8 cellular contexts compared by ENCODE assay signal in genomic region chr5:115309751-115310370, GRCh38. TPM values are rescaled to one million over a fixed set of nuclear protein-coding genes. Genes with fewer than 3 reads are reported as not detected.
A peak's percentile ranks its signal among the peaks of the same experiment; 100 is the strongest.
DNase-seq lines count a peak whose midpoint lies in the region; ATAC-seq and TF ChIP-seq lines count a peak whose summit lies in the region.

No MANE protein-coding gene starts in this region.

- H3K27ac ChIP-seq in heart left ventricle, result no peak overlapping the region
- H3K27ac ChIP-seq in right cardiac atrium (ENCODE audit: low read length), result no peak overlapping the region
- H3K27ac ChIP-seq in body of pancreas, result no peak overlapping the region

- peak in 2 of 4 donors; percentile 47 to 51 for ATAC-seq in heart left ventricle
- no peak for ATAC-seq in right cardiac atrium
- peak; percentile 62 for ATAC-seq in body of pancreas
- ATAC-seq in HG03196 (IDR thresholded peaks at IDR 0.05; ENCODE audit: unreplicated experiment), result no peak

- WGBS in heart left ventricle, 4 donors, result 18 to 26% (median 20%) methylated on average over 1 of the region's 1 CpG
- WGBS in right cardiac atrium, result 12% methylated on average over 1 of the region's 1 CpG
- WGBS in body of pancreas, 2 donors, result 0% methylated on average over 1 of the region's 1 CpG

- TF ChIP-seq CTCF in heart left ventricle (IDR thresholded peaks at IDR 0.05), result peak; percentile 67 to 89 (median 74)
- TF ChIP-seq CTCF in body of pancreas (IDR thresholded peaks at IDR 0.05), result peak in 6 of 7 experiments; percentile 55 to 81 (median 77)

- H3K27me3 ChIP-seq in heart left ventricle (no peaks in the 10 kb centered on the region), right cardiac atrium (ENCODE audit: control insufficient read depth, insufficient read depth) (no peaks in the 10 kb centered on the region), body of pancreas (no peaks in the 10 kb centered on the region)

- DNase-seq in heart left ventricle (no peak), right cardiac atrium (no peak), NCI-H146 treated with DMSO at 0.1 percent for 48 hours (lab: John Stamatoyannopoulos, UW; ENCODE audit: unreplicated experiment) (peak; percentile 64), body of pancreas (no peak), left kidney (ENCODE audit: low read depth, low spot score) (peak; percentile 59), occipital lobe (lab: John Stamatoyannopoulos, UW) (no peak)
- DNase-seq in stimulated activated CD4-positive, alpha-beta T cell treated with anti-CD3 and anti-CD28 coated beads, Interleukin-4, amount 100 ng/mL, for 1 hour, result no peak

- H3K36me3 ChIP-seq in heart left ventricle (no peaks in the 10 kb centered on the region), body of pancreas (replicated peaks in 1 of 2; ENCODE audit: insufficient read depth in 1 of 2, low read depth in 2 of 2) (no peaks in the 10 kb centered on the region)

- H3K4me3 ChIP-seq in heart left ventricle, result no peak overlapping the region
- no peak overlapping the region for H3K4me3 ChIP-seq in right cardiac atrium (ENCODE audit: low read length)
- no peak overlapping the region for H3K4me3 ChIP-seq in body of pancreas

- TF ChIP-seq POLR2A in heart left ventricle (IDR thresholded peaks at IDR 0.05), result no peak
- TF ChIP-seq POLR2A in body of pancreas (IDR thresholded peaks at IDR 0.05), result no peak

- H3K4me1 ChIP-seq in heart left ventricle, result no peaks in the 10 kb centered on the region
- H3K4me1 ChIP-seq in right cardiac atrium (ENCODE audit: control insufficient read depth, insufficient read depth, low read length), result no peaks in the 10 kb centered on the region
- H3K4me1 ChIP-seq in body of pancreas, result no peaks in the 10 kb centered on the region

- H3K9me3 ChIP-seq in heart left ventricle, result no peaks in the 10 kb centered on the region
- no peaks in the 10 kb centered on the region for H3K9me3 ChIP-seq in right cardiac atrium (ENCODE audit: control insufficient read depth, low read length)
- no peaks in the 10 kb centered on the region for H3K9me3 ChIP-seq in body of pancreas

- intact Hi-C loops in heart left ventricle (cut with DNase I), result loop anchor here (1.0 to 10.0 kb wide), 15 partner anchors 55 to 757 kb away; partner anchors contain the start of genes AP3S1 (in 1 of the 10) and ATG12 (in 1 of the 10)
- intact Hi-C loops in right cardiac atrium (cut with DNase I), result loop anchor here (5.0 kb wide), 3 partner anchors 262 to 277 kb away; no protein-coding TSS in a partner anchor
- intact Hi-C loops in body of pancreas (cut with DNase I), result loop anchor here (5.0 kb wide), 1 partner anchor 277 kb away; no protein-coding TSS in a partner anchor

RNA-seq across cellular contexts. Expression of gene CCDC112, which starts 13.4 kb away (rescaled TPM):
- total RNA-seq in heart left ventricle (1 to 10 TPM; 3.6 to 8.4 (median 5.6) TPM), right cardiac atrium (1 to 10 TPM; 2.8 to 6.0 (median 4.4) TPM), body of pancreas (10 to 100 TPM; 10.1 to 20.1 TPM), occipital lobe (80.5 TPM)
- polyA plus RNA-seq in heart left ventricle (1 to 10 TPM; 4.3 to 6.8 TPM), right cardiac atrium (4.1 TPM)

RNA-seq across cellular contexts. Expression of gene PGGT1B, which starts 47.2 kb away (rescaled TPM):
- total RNA-seq in heart left ventricle, result 10 to 100 TPM in 7 of 9 donors, 1 to 10 TPM in 2; 4.2 to 36.8 (median 26.6) TPM
- 1 to 10 TPM; 2.8 to 5.1 TPM for polyA plus RNA-seq in heart left ventricle
- total RNA-seq in right cardiac atrium, result 10 to 100 TPM; 25.5 to 30.9 (median 27.5) TPM
- 3.1 TPM for polyA plus RNA-seq in right cardiac atrium
- total RNA-seq in body of pancreas, result 10 to 100 TPM in 1 of 2 donors, 1 to 10 TPM in 1; 5.6 to 10.9 TPM
- 17.2 TPM for total RNA-seq in occipital lobe

Comparison
In these comparisons a context has a peak if more than half of its experiments do, and no peak if none do; other contexts are left out.
1. DNase-seq: peak in NCI-H146 treated with DMSO at 0.1 percent for 48 hours (single experiment) and left kidney (single experiment); none in heart left ventricle (0 of 5), right cardiac atrium (0 of 3), body of pancreas (0 of 4), stimulated activated CD4-positive, alpha-beta T cell treated with anti-CD3 and anti-CD28 coated beads, Interleukin-4, amount 100 ng/mL, for 1 hour (single experiment) and occipital lobe (single experiment).